In the genomic region with DNA sequence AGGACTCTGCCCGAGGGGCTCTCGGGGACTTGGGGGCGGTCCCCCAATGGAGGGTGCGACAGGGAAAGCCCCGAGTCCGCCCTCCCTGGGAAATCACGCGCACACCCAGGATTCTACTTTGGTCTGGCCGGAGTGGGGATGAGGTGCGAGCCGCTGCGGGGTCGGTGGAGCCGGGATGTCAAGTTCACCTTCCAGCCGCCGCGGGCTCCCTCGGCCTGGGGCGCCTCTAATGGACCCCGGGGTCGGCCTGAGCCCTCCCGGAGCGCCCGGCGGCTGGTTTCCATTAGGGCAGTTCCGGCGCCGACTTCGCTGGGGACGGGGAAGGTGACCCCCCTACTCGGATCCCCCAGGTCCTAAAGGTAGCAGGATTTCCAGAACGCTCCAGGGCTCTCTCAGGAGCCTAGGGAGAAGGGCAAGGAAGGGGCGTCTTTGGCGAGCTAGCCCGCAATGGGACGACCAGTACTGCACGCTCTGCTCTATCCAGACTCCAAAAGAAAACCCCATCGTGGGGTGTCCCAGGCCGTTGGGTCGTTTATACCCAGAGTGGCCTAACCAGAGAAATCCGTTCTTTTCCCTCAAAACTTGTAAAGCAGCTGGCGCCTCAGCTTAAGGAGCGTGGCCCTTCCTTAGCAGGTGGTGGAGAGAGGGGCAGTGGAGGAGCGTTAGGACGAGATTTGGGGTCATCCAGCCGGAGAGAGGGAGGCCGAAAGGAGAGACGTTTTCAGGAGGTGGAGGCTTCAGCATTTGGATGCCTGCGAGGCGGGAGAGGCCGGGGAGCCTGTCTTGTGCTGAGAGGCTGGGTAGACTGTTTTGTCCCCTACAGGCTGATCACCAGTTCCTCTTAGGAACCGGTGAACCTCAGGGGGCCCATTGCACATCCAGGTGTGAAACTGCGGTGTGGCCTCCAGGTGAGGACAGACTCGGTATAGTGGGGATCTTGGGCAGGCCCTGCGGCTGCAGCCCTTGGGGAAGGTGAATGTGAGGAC, we compare ENCODE assay signal across 8 cellular contexts. TPM values are rescaled to one million over a fixed set of nuclear protein-coding genes. Genes with fewer than 3 reads are reported as not detected.
DNase-seq lines count a peak whose midpoint lies in the region; ATAC-seq and TF ChIP-seq lines count a peak whose summit lies in the region.

No MANE protein-coding gene starts in this region.

- peak overlapping the region; percentile 75 to 92 (median 86) for H3K27ac Mint-ChIP-seq in CD8-positive, alpha-beta memory T cell
- peak overlapping the region; percentile 70 for H3K27ac Mint-ChIP-seq in glutamatergic neuron (ENCODE audit: unreplicated experiment)
- no peak overlapping the region for H3K27ac Mint-ChIP-seq in T-helper 2 cell treated with Interferon-gamma antibody and Interleukin-4, amounts not matched to agents 5 μg/mL and 100 μg/mL, for 36 hours

- TF ChIP-seq EP300 in ovary (IDR thresholded peaks at IDR 0.05) = no peak

- peaks cover 14 to 16% of the 10 kb centered on the region in 2 donors for H3K27me3 Mint-ChIP-seq in CD8-positive, alpha-beta memory T cell
- H3K27me3 Mint-ChIP-seq in glutamatergic neuron (ENCODE audit: unreplicated experiment) = peaks cover 13% of the 10 kb centered on the region
- H3K27me3 Mint-ChIP-seq in T-helper 2 cell treated with Interferon-gamma antibody and Interleukin-4, amounts not matched to agents 5 μg/mL and 100 μg/mL, for 36 hours (ENCODE audit: low read depth) = peaks cover 61% of the 10 kb centered on the region

- no peak for TF ChIP-seq POLR2A in ovary (IDR thresholded peaks at IDR 0.05)

- POLR2A ChIA-PET in CD8-positive, alpha-beta memory T cell (lab: Charles Lee) = interaction anchor here (0.9 to 1.6 kb wide), 4 partner anchors 20 to 37 kb away, joined by 3 to 11 read pairs (median 5); no protein-coding TSS in a partner anchor

- peaks cover 34 to 49% (median 42%) of the 10 kb centered on the region in 3 donors for H3K4me1 Mint-ChIP-seq in CD8-positive, alpha-beta memory T cell
- H3K4me1 Mint-ChIP-seq in glutamatergic neuron (ENCODE audit: low read depth, unreplicated experiment) = peaks cover 6% of the 10 kb centered on the region
- peaks cover 9% of the 10 kb centered on the region for H3K4me1 Mint-ChIP-seq in T-helper 2 cell treated with Interferon-gamma antibody and Interleukin-4, amounts not matched to agents 5 μg/mL and 100 μg/mL, for 36 hours (ENCODE audit: low read depth)

- TF ChIP-seq CTCF in glutamatergic neuron (IDR thresholded peaks at IDR 0.05; ENCODE audit: partially characterized antibody, unreplicated experiment) (no peak), ovary (IDR thresholded peaks at IDR 0.05) (no peak)

- intact Hi-C loops in ovary (cut with DNase I) = no loop called here

- H3K36me3 Mint-ChIP-seq in CD8-positive, alpha-beta memory T cell = peaks cover 0 to 20% (median 5%) of the 10 kb centered on the region in 3 donors
- H3K36me3 Mint-ChIP-seq in glutamatergic neuron (ENCODE audit: unreplicated experiment) = no peaks in the 10 kb centered on the region
- H3K36me3 Mint-ChIP-seq in T-helper 2 cell treated with Interferon-gamma antibody and Interleukin-4, amounts not matched to agents 5 μg/mL and 100 μg/mL, for 36 hours (ENCODE audit: low read depth) = no peaks in the 10 kb centered on the region

- CTCF ChIA-PET in CD8-positive, alpha-beta memory T cell (lab: Charles Lee) = interaction anchor here (0.9 to 3.4 kb wide), 7 partner anchors 14 to 61 kb away, joined by 3 to 17 read pairs (median 5); no protein-coding TSS in a partner anchor

- no peaks in the 10 kb centered on the region for H3K9me3 ChIP-seq in CD8-positive, alpha-beta memory T cell (ENCODE audit: low read length)
- no peaks in the 10 kb centered on the region for H3K9me3 ChIP-seq in SK-N-MC (ENCODE audit: low read depth, low read length)
- no peaks in the 10 kb centered on the region for H3K9me3 ChIP-seq in ovary

- peak overlapping the region; percentile 71 for H3K9ac ChIP-seq in SK-N-MC (ENCODE audit: insufficient read length)

- peaks cover 6% of the 10 kb centered on the region for H3K27me3 ChIP-seq in CD8-positive, alpha-beta memory T cell (ENCODE audit: insufficient read depth, low read length, poor library complexity, severe bottlenecking)
- peaks cover 2% of the 10 kb centered on the region for H3K27me3 ChIP-seq in ovary

- DNase-seq in CD8-positive, alpha-beta memory T cell = peak; percentile 22 to 58 (median 52)
- DNase-seq in SK-N-MC (ENCODE audit: low read depth, low spot score) (no peak), glutamatergic neuron (peak; percentile 80), ovary (peak in 3 of 5 donors; percentile 50 to 72 (median 55)), C1 segment of cervical spinal cord (lab: John Stamatoyannopoulos, UW) (no peak)
- no peak for DNase-seq in T-helper 2 cell treated with Interferon-gamma antibody and Interleukin-4, amounts not matched to agents 5 μg/mL and 100 μg/mL, for 36 hours (ENCODE audit: low spot score)

- no peak overlapping the region for H3K4me3 ChIP-seq in CD8-positive, alpha-beta memory T cell (ENCODE audit: low read length)
- H3K4me3 ChIP-seq in SK-N-MC (peak overlapping the region; percentile 87), ovary (peak overlapping the region; percentile 46)

- ATAC-seq in HG02885 (IDR thresholded peaks at IDR 0.05; ENCODE audit: poor library complexity, unreplicated experiment) = no peak
- ATAC-seq in GM21360 (IDR thresholded peaks at IDR 0.05; ENCODE audit: unreplicated experiment) = no peak

- 23 to 38% (median 25%) methylated on average over 37 to 55 of the region's 55 CpGs for WGBS in ovary, 3 donors

- peak overlapping the region; percentile 92 for H3K27ac ChIP-seq in CD8-positive, alpha-beta memory T cell (ENCODE audit: low read depth, low read length)
- H3K27ac ChIP-seq in SK-N-MC = no peak overlapping the region
- H3K27ac ChIP-seq in ovary = peak overlapping the region in 1 of 2 donors; percentile 71

- peaks cover 6% of the 10 kb centered on the region for H3K4me1 ChIP-seq in CD8-positive, alpha-beta memory T cell (ENCODE audit: insufficient read depth, low read length)
- H3K4me1 ChIP-seq in ovary (ENCODE audit: insufficient read depth) = peaks cover 1% of the 10 kb centered on the region

- peaks cover 0 to 7% (median 4%) of the 10 kb centered on the region in 5 donors for H3K9me3 Mint-ChIP-seq in CD8-positive, alpha-beta memory T cell
- peaks cover 11% of the 10 kb centered on the region for H3K9me3 Mint-ChIP-seq in glutamatergic neuron (ENCODE audit: unreplicated experiment)
- H3K9me3 Mint-ChIP-seq in T-helper 2 cell treated with Interferon-gamma antibody and Interleukin-4, amounts not matched to agents 5 μg/mL and 100 μg/mL, for 36 hours = no peaks in the 10 kb centered on the region

- peak overlapping the region; percentile 76 to 88 (median 81) for H3K4me3 Mint-ChIP-seq in CD8-positive, alpha-beta memory T cell
- peak overlapping the region; percentile 83 for H3K4me3 Mint-ChIP-seq in glutamatergic neuron (ENCODE audit: unreplicated experiment)
- H3K4me3 Mint-ChIP-seq in T-helper 2 cell treated with Interferon-gamma antibody and Interleukin-4, amounts not matched to agents 5 μg/mL and 100 μg/mL, for 36 hours = no peak overlapping the region

- H3K36me3 ChIP-seq in CD8-positive, alpha-beta memory T cell (ENCODE audit: insufficient read depth, low read length) = no peaks in the 10 kb centered on the region
- H3K36me3 ChIP-seq in SK-N-MC (ENCODE audit: insufficient read depth, low read length) (no peaks in the 10 kb centered on the region), ovary (no peaks in the 10 kb centered on the region)

RNA-seq across cellular contexts. Expression of a gene that starts 0.9 kb away (rescaled TPM):
- total RNA-seq in CD8-positive, alpha-beta memory T cell = under 1 TPM; 0.55 to 0.59 TPM
- 10.4 TPM for polyA plus RNA-seq in CD8-positive, alpha-beta memory T cell
- total RNA-seq in glutamatergic neuron (ENCODE audit: unreplicated experiment) (70.5 TPM), ovary (10 to 100 TPM in 5 of 7 donors, 1 to 10 TPM in 2; 1.2 to 43.4 (median 19.4) TPM)
- polyA plus RNA-seq in ovary = 1 to 10 TPM in 1 of 2 donors, under 1 TPM in 1; 0.77 to 3.1 TPM

RNA-seq across cellular contexts. Expression of a gene that starts 29.2 kb away (rescaled TPM):
- not detected for total RNA-seq in CD8-positive, alpha-beta memory T cell
- 0.41 TPM for polyA plus RNA-seq in CD8-positive, alpha-beta memory T cell
- total RNA-seq in glutamatergic neuron (ENCODE audit: unreplicated experiment) (not detected), ovary (1 to 10 TPM in 2 of 7 donors, under 1 TPM in 3, not detected in 2; 0.43 to 2.3 (median 0.95) TPM)
- under 1 TPM; 0.24 to 0.53 TPM for polyA plus RNA-seq in ovary

Comparison
In these comparisons a context has a peak if more than half of its experiments do, and no peak if none do; other contexts are left out.
1. DNase-seq: peak in CD8-positive, alpha-beta memory T cell (5 of 5), glutamatergic neuron (single experiment) and ovary (3 of 5); none in SK-N-MC (single experiment), C1 segment of cervical spinal cord (0 of 14) and T-helper 2 cell treated with Interferon-gamma antibody and Interleukin-4, amounts not matched to agents 5 μg/mL and 100 μg/mL, for 36 hours (single experiment).